Comparison of ENCODE assay signal across 14 cellular contexts in genomic region chr5:94362857-94363256, GRCh38.
"Had no signal": no experiment of that assay in that cellular context is flagged by ENCODE, and none has a peak within 500 bp of the region (broad histone marks: within the 10 kb centered on the region; RNA-seq: fewer than 3 reads in every experiment).

No MANE protein-coding gene starts in this region.

- DNase-seq: activated CD4-positive, alpha-beta T cell treated with anti-CD3 and anti-CD28 coated beads for 1 hour; activated CD4-positive, alpha-beta T cell treated with anti-CD3 and anti-CD28 coated beads, Interleukin-2, amount 50 U/mL, for 4 hours; activated naive CD4-positive, alpha-beta T cell treated with Interleukin-2 at 50 U/mL for 16 hours; activated T-cell treated with anti-CD3 and anti-CD28 coated beads for 4 hours; dorsolateral prefrontal cortex; hippocampal formation; occipital lobe; stimulated activated CD4-positive, alpha-beta T cell treated with anti-CD3 and anti-CD28 coated beads, Interleukin-2, amount 100 ng/mL, for 48 hours; T1000; thyroid gland had no signal

- H3K27ac ChIP-seq: ascending aorta, dorsolateral prefrontal cortex, esophagus muscularis mucosa, right atrium auricular region, thyroid gland had no signal

- ATAC-seq: stimulated activated memory B cell treated with anti-CD40 and anti-IgM and Interleukin-4, amounts not matched to agents 10 μg/mL and 1 μg/mL and 100 μg/mL, for 72 hours had no signal

- H3K4me3 ChIP-seq: ascending aorta, dorsolateral prefrontal cortex, esophagus muscularis mucosa, right atrium auricular region, thyroid gland had no signal

- H3K36me3 ChIP-seq: ascending aorta, esophagus muscularis mucosa, right atrium auricular region, thyroid gland had no signal

- H3K27me3 ChIP-seq: ascending aorta, dorsolateral prefrontal cortex, esophagus muscularis mucosa, right atrium auricular region, thyroid gland had no signal

- H3K4me1 ChIP-seq: ascending aorta, esophagus muscularis mucosa, right atrium auricular region, thyroid gland had no signal
